ENCODE assay signal across 7 cellular contexts in the genomic region with DNA sequence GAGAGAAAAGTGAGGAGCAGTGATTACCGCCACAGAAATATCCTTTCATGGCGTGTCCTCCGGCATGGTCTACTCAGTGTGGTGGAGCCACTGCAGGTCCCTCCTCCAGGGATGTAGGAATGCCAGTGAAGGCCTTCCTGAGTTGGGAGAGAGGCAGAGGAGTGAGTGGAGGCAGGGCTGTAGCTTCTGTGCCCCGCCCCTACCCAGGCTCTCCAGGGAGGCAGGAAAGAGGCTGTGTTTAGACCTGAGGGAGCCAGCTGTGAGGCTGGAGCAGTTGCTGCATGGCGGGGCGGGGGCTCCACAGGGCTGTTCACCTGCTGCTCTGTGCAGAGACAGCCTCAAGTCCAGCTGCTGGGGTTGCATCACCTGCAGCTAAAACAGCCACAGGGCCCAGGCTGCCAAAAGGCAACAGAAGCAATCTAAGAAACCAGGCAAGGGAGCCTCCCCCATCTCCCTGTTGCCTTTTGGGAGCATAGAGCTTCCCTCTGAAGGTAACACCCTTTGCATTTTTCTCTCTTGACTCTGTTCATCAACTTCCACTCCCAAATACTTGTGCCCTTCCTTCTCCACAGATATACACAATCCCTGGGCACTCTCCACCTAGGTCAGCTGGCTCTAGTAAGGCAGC. TPM values are rescaled to one million over a fixed set of nuclear protein-coding genes. Genes with fewer than 3 reads are reported as not detected.
A peak's percentile ranks its signal among the peaks of the same experiment; 100 is the strongest.
DNase-seq lines count a peak whose midpoint lies in the region; ATAC-seq and TF ChIP-seq lines count a peak whose summit lies in the region.
"Had no signal": no experiment of that assay in that cellular context is flagged by ENCODE, and none has a peak within 500 bp of the region (broad histone marks: within the 10 kb centered on the region; RNA-seq: fewer than 3 reads in every experiment).

No MANE protein-coding gene starts in this region.

- ATAC-seq in GM18858 (IDR thresholded peaks at IDR 0.05; ENCODE audit: unreplicated experiment) = no peak
- no peak for ATAC-seq in HG02678 (IDR thresholded peaks at IDR 0.05; ENCODE audit: unreplicated experiment)

- no peaks in the 10 kb centered on the region for H3K27me3 ChIP-seq in thyroid gland

- no peak overlapping the region for H3K4me3 ChIP-seq in thyroid gland (replicated peaks in 1 of 3)
- H3K4me3 ChIP-seq: HAP-1 had no signal

- H3K27ac ChIP-seq in VCaP = peak overlapping the region; percentile 37
- peak overlapping the region; percentile 52 to 79 (median 74) for H3K27ac ChIP-seq in thyroid gland

- peak in 1 of 2 donors; percentile 24 for TF ChIP-seq POLR2A in thyroid gland (IDR thresholded peaks at IDR 0.05)

- H3K9me3 ChIP-seq in thyroid gland = no peaks in the 10 kb centered on the region
- H3K9me3 ChIP-seq: HAP-1 had no signal

- intact Hi-C loops in thyroid gland (cut with DNase I) = no loop called here

- no peak for TF ChIP-seq CTCF in VCaP (conservative IDR thresholded peaks at IDR 0.05)
- TF ChIP-seq CTCF in thyroid gland (IDR thresholded peaks at IDR 0.05) = no peak

- DNase-seq in NCI-H82 (lab: John Stamatoyannopoulos, UW) (peak; percentile 68), NCI-H82 treated with DMSO at 0.1 percent for 48 hours (lab: John Stamatoyannopoulos, UW; ENCODE audit: unreplicated experiment) (no peak), thyroid gland (peak; percentile 68 to 72)

- no peaks in the 10 kb centered on the region for H3K36me3 ChIP-seq in thyroid gland
- H3K36me3 ChIP-seq: HAP-1 had no signal

- WGBS in thyroid gland, 2 donors = 50 to 55% methylated on average over 6 of the region's 6 CpGs

- H3K4me1 ChIP-seq in thyroid gland = peaks cover 30 to 60% of the 10 kb centered on the region in 2 donors

RNA-seq across cellular contexts. Expression of a gene that starts 0.8 kb away (rescaled TPM):
- total RNA-seq in thyroid gland = 10 to 100 TPM in 2 of 4 donors, 1 to 10 TPM in 2; 5.8 to 14.9 (median 10.0) TPM

RNA-seq across cellular contexts. Expression of a gene that starts 6.7 kb away (rescaled TPM):
- total RNA-seq in thyroid gland = 100 to 1,000 TPM; 158 to 183 (median 171) TPM

RNA-seq across cellular contexts. Expression of a gene that starts 25.4 kb away (rescaled TPM):
- 100 to 1,000 TPM in 1 of 4 donors, 10 to 100 TPM in 3; 50.9 to 103 (median 90.4) TPM for total RNA-seq in thyroid gland

RNA-seq across cellular contexts. Expression of a gene that starts 27.0 kb away (rescaled TPM):
- total RNA-seq in thyroid gland = 10 to 100 TPM; 66.0 to 79.0 (median 76.3) TPM

RNA-seq across cellular contexts. Expression of a gene that starts 55.1 kb away (rescaled TPM):
- total RNA-seq in thyroid gland = 10 to 100 TPM in 1 of 4 donors, 1 to 10 TPM in 3; 4.0 to 16.8 (median 5.0) TPM
